ENCODE assay signal across 1 cellular context in genomic region chr11:64723117-64723906, GRCh38.
TF ChIP-seq lines count a peak whose summit lies in the region.

TSS of gene NRXN2 (minus strand) at chr11:64723197. CDS start at chr11:64713699, 9,498 bp downstream.

TF ChIP-seq in HepG2, 621 proteins besides CTCF, POLR2A, EP300 and RAD21 (continued from another document and continues in another):
- TF ChIP-seq, protein P1, sequence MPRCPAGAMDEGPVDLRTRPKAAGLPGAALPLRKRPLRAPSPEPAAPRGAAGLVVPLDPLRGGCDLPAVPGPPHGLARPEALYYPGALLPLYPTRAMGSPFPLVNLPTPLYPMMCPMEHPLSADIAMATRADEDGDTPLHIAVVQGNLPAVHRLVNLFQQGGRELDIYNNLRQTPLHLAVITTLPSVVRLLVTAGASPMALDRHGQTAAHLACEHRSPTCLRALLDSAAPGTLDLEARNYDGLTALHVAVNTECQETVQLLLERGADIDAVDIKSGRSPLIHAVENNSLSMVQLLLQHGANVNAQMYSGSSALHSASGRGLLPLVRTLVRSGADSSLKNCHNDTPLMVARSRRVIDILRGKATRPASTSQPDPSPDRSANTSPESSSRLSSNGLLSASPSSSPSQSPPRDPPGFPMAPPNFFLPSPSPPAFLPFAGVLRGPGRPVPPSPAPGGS (CRISPR knock-in tag; IDR thresholded peaks at IDR 0.05) = 0 out of 2 replicates have a peak, but pooled peaks have one; percentile 41
- peak; percentile 33; the same call in 1 of the 2 replicates for TF ChIP-seq GABPB1 (CRISPR knock-in tag; IDR thresholded peaks at IDR 0.05)
- no peak for TF ChIP-seq MIXL1 (CRISPR knock-in tag; IDR thresholded peaks at IDR 0.05)
- TF ChIP-seq ZNF143 (CRISPR knock-in tag; IDR thresholded peaks at IDR 0.05) = peak; percentile 29; the same call in 1 of the 2 replicates
- TF ChIP-seq CBFB (CRISPR knock-in tag; IDR thresholded peaks at IDR 0.05) = 0 out of 2 replicates have a peak, but pooled peaks have one; percentile 19
- peak; percentile 36 for TF ChIP-seq HNRNPLL (IDR thresholded peaks at IDR 0.05; ENCODE audit: low read depth, low read length, poor library complexity, severe bottlenecking)
- TF ChIP-seq ZNF775 (CRISPR knock-in tag; IDR thresholded peaks at IDR 0.05; ENCODE audit: borderline replicate concordance) = no peak
- 0 out of 2 replicates have a peak, but pooled peaks have one; percentile 19 for TF ChIP-seq GMEB1 (CRISPR knock-in tag; IDR thresholded peaks at IDR 0.05; ENCODE audit: borderline replicate concordance)
- TF ChIP-seq, protein P2, sequence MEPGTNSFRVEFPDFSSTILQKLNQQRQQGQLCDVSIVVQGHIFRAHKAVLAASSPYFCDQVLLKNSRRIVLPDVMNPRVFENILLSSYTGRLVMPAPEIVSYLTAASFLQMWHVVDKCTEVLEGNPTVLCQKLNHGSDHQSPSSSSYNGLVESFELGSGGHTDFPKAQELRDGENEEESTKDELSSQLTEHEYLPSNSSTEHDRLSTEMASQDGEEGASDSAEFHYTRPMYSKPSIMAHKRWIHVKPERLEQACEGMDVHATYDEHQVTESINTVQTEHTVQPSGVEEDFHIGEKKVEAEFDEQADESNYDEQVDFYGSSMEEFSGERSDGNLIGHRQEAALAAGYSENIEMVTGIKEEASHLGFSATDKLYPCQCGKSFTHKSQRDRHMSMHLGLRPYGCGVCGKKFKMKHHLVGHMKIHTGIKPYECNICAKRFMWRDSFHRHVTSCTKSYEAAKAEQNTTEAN (CRISPR knock-in tag; conservative IDR thresholded peaks at IDR 0.05) = no peak
- TF ChIP-seq NFE2 (CRISPR knock-in tag; IDR thresholded peaks at IDR 0.05) = no peak
- TF ChIP-seq ZNF333 (CRISPR knock-in tag; IDR thresholded peaks at IDR 0.05; ENCODE audit: borderline replicate concordance) = peak; percentile 45; the same call in 1 of the 2 replicates
- TF ChIP-seq JUND (CRISPR knock-in tag; IDR thresholded peaks at IDR 0.05) = no peak
- peak; percentile 69 for TF ChIP-seq KDM2A (CRISPR knock-in tag; IDR thresholded peaks at IDR 0.05; ENCODE audit: borderline replicate concordance, low read depth)
- TF ChIP-seq MTA1 (CRISPR knock-in tag; IDR thresholded peaks at IDR 0.05; ENCODE audit: borderline replicate concordance) = peak; percentile 46; the same call in 1 of the 2 replicates
- TF ChIP-seq ISL2 (CRISPR knock-in tag; IDR thresholded peaks at IDR 0.05) = 0 out of 2 replicates have a peak, but pooled peaks have one; percentile 28
- TF ChIP-seq, protein P3, sequence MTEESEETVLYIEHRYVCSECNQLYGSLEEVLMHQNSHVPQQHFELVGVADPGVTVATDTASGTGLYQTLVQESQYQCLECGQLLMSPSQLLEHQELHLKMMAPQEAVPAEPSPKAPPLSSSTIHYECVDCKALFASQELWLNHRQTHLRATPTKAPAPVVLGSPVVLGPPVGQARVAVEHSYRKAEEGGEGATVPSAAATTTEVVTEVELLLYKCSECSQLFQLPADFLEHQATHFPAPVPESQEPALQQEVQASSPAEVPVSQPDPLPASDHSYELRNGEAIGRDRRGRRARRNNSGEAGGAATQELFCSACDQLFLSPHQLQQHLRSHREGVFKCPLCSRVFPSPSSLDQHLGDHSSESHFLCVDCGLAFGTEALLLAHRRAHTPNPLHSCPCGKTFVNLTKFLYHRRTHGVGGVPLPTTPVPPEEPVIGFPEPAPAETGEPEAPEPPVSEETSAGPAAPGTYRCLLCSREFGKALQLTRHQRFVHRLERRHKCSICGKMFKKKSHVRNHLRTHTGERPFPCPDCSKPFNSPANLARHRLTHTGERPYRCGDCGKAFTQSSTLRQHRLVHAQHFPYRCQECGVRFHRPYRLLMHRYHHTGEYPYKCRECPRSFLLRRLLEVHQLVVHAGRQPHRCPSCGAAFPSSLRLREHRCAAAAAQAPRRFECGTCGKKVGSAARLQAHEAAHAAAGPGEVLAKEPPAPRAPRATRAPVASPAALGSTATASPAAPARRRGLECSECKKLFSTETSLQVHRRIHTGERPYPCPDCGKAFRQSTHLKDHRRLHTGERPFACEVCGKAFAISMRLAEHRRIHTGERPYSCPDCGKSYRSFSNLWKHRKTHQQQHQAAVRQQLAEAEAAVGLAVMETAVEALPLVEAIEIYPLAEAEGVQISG (CRISPR knock-in tag; IDR thresholded peaks at IDR 0.05) = peak; percentile 44; the same call in 1 of the 2 replicates
- TF ChIP-seq NFYC (CRISPR knock-in tag; IDR thresholded peaks at IDR 0.05) = peak; percentile 88
- TF ChIP-seq, protein P4, sequence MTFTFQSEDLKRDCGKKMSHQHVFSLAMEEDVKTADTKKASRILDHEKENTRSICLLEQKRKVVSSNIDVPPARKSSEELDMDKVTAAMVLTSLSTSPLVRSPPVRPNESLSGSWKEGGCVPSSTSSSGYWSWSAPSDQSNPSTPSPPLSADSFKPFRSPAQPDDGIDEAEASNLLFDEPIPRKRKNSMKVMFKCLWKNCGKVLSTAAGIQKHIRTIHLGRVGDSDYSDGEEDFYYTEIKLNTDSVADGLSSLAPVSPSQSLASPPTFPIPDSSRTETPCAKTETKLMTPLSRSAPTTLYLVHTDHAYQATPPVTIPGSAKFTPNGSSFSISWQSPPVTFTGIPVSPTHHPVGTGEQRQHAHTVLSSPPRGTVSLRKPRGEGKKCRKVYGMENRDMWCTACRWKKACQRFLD (CRISPR knock-in tag; IDR thresholded peaks at IDR 0.05; ENCODE audit: borderline replicate concordance) = 0 out of 2 replicates have a peak, but pooled peaks have one; percentile 29
- peak; percentile 60; the same call in 1 of the 2 replicates for TF ChIP-seq ZNF274 (CRISPR knock-in tag; IDR thresholded peaks at IDR 0.05)
- TF ChIP-seq, protein P5, sequence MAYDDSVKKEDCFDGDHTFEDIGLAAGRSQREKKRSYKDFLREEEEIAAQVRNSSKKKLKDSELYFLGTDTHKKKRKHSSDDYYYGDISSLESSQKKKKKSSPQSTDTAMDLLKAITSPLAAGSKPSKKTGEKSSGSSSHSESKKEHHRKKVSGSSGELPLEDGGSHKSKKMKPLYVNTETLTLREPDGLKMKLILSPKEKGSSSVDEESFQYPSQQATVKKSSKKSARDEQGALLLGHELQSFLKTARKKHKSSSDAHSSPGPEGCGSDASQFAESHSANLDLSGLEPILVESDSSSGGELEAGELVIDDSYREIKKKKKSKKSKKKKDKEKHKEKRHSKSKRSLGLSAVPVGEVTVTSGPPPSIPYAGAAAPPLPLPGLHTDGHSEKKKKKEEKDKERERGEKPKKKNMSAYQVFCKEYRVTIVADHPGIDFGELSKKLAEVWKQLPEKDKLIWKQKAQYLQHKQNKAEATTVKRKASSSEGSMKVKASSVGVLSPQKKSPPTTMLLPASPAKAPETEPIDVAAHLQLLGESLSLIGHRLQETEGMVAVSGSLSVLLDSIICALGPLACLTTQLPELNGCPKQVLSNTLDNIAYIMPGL (CRISPR knock-in tag; IDR thresholded peaks at IDR 0.05; ENCODE audit: borderline replicate concordance in 1 of 2, low read depth in 1 of 2) = 0 out of 4 replicates have a peak, but pooled peaks of 1 of the 2 experiments have one; percentile 30
- TF ChIP-seq PHF5A (CRISPR knock-in tag; IDR thresholded peaks at IDR 0.05; ENCODE audit: low read depth, unreplicated experiment) = no peak
- peak; percentile 38; the same call in 1 of the 2 replicates for TF ChIP-seq ZGPAT (CRISPR knock-in tag; IDR thresholded peaks at IDR 0.05)
- no peak for TF ChIP-seq ZNF674 (CRISPR knock-in tag; IDR thresholded peaks at IDR 0.05; ENCODE audit: low read depth)
- peak; percentile 49 for TF ChIP-seq RBM39 (IDR thresholded peaks at IDR 0.05; ENCODE audit: low read depth, low read length, poor library complexity, severe bottlenecking)
- 0 out of 2 replicates have a peak, but pooled peaks have one; percentile 30 for TF ChIP-seq ZFY (CRISPR knock-in tag; IDR thresholded peaks at IDR 0.05)
- TF ChIP-seq KLF11 (CRISPR knock-in tag; IDR thresholded peaks at IDR 0.05) = no peak
- no peak for TF ChIP-seq SAP130 (CRISPR knock-in tag; IDR thresholded peaks at IDR 0.05; ENCODE audit: low read depth)
- no peak for TF ChIP-seq SNAPC2 (CRISPR knock-in tag; IDR thresholded peaks at IDR 0.05)
- peak; percentile 14; the same call in 1 of the 2 replicates for TF ChIP-seq ZNF768 (CRISPR knock-in tag; IDR thresholded peaks at IDR 0.05)
- peak; percentile 91 for TF ChIP-seq NFYB (CRISPR knock-in tag; IDR thresholded peaks at IDR 0.05)
- no peak for TF ChIP-seq ZNF761 (CRISPR knock-in tag; conservative IDR thresholded peaks at IDR 0.05)
- 0 out of 2 replicates have a peak, but pooled peaks have one; percentile 32 for TF ChIP-seq CHD2 (IDR thresholded peaks at IDR 0.05; ENCODE audit: low read depth, low read length)
- TF ChIP-seq ZNF883 (CRISPR knock-in tag; IDR thresholded peaks at IDR 0.05; ENCODE audit: not compliant biosample characterization) = peak; percentile 37
- peak; percentile 67; the same call in 1 of the 2 replicates for TF ChIP-seq ZNF33B (CRISPR knock-in tag; IDR thresholded peaks at IDR 0.05)
- TF ChIP-seq ZBTB33 (CRISPR knock-in tag; IDR thresholded peaks at IDR 0.05) = no peak
- peak; percentile 63; the same call in 1 of the 2 replicates for TF ChIP-seq ZFP91 (CRISPR knock-in tag; IDR thresholded peaks at IDR 0.05; ENCODE audit: borderline replicate concordance)
- TF ChIP-seq MTF2 (CRISPR knock-in tag; IDR thresholded peaks at IDR 0.05; ENCODE audit: borderline replicate concordance) = 0 out of 2 replicates have a peak, but pooled peaks have one; percentile 20
- 0 out of 2 replicates have a peak, but pooled peaks have one; percentile 17 for TF ChIP-seq RXRA (CRISPR knock-in tag; IDR thresholded peaks at IDR 0.05)
- no peak for TF ChIP-seq ZBTB20 (CRISPR knock-in tag; IDR thresholded peaks at IDR 0.05; ENCODE audit: borderline replicate concordance, low read depth)
- TF ChIP-seq ZSCAN25 (CRISPR knock-in tag; IDR thresholded peaks at IDR 0.05) = no peak
- no peak for TF ChIP-seq REL (CRISPR knock-in tag; conservative IDR thresholded peaks at IDR 0.05)
- peak; percentile 44; the same call in 1 of the 2 replicates for TF ChIP-seq ZFX (CRISPR knock-in tag; IDR thresholded peaks at IDR 0.05; ENCODE audit: low read depth)
- peak; percentile 63 for TF ChIP-seq THAP11 (CRISPR knock-in tag; IDR thresholded peaks at IDR 0.05)
- peak; percentile 56 for TF ChIP-seq STAG1 (CRISPR knock-in tag; IDR thresholded peaks at IDR 0.05)
- 0 out of 2 replicates have a peak, but pooled peaks have one; percentile 50 for TF ChIP-seq KDM1A (CRISPR knock-in tag; IDR thresholded peaks at IDR 0.05)
- 0 out of 2 replicates have a peak, but pooled peaks have one; percentile 19 for TF ChIP-seq FOXC1 (CRISPR knock-in tag; IDR thresholded peaks at IDR 0.05; ENCODE audit: borderline replicate concordance)
- TF ChIP-seq, protein P6, sequence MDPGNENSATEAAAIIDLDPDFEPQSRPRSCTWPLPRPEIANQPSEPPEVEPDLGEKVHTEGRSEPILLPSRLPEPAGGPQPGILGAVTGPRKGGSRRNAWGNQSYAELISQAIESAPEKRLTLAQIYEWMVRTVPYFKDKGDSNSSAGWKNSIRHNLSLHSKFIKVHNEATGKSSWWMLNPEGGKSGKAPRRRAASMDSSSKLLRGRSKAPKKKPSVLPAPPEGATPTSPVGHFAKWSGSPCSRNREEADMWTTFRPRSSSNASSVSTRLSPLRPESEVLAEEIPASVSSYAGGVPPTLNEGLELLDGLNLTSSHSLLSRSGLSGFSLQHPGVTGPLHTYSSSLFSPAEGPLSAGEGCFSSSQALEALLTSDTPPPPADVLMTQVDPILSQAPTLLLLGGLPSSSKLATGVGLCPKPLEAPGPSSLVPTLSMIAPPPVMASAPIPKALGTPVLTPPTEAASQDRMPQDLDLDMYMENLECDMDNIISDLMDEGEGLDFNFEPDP (CRISPR knock-in tag; conservative IDR thresholded peaks at IDR 0.05) = 0 out of 2 replicates have a peak, but pooled peaks have one; percentile 66
